Comparison of ENCODE assay signal across 1 cellular context in genomic region chr1:31951276-31951675, GRCh38.
TF ChIP-seq lines count a peak whose summit lies in the region.

No MANE protein-coding gene starts in this region.

TF ChIP-seq in K562, 482 proteins besides CTCF, POLR2A, EP300 and RAD21 (continued from another document):
- no peak for TF ChIP-seq CREB3 (tag; conservative IDR thresholded peaks at IDR 0.05; ENCODE audit: low read depth)
- no peak for TF ChIP-seq ZNF224 (CRISPR knock-in tag; IDR thresholded peaks at IDR 0.05)
- no peak for TF ChIP-seq BCL6 (CRISPR knock-in tag; IDR thresholded peaks at IDR 0.05)
- no peak for TF ChIP-seq SMAD2 (IDR thresholded peaks at IDR 0.05; ENCODE audit: low read depth, low read length)
- TF ChIP-seq ARID4B (CRISPR knock-in tag; IDR thresholded peaks at IDR 0.05) = no peak
- TF ChIP-seq LARP7 (IDR thresholded peaks at IDR 0.05) = no peak
- no peak for TF ChIP-seq EHMT2 (IDR thresholded peaks at IDR 0.05)
- no peak for TF ChIP-seq NR0B1 (IDR thresholded peaks at IDR 0.05; ENCODE audit: partially characterized antibody)
- TF ChIP-seq HMGN3 (IDR thresholded peaks at IDR 0.05; ENCODE audit: borderline replicate concordance, extremely low read depth, insufficient read length, low read depth, low read length) = no peak
